In genomic region chr15:100999369-100999768, GRCh38 we compare ENCODE assay signal across 24 cellular contexts.
DNase-seq lines count a peak whose midpoint lies in the region; FAIRE-seq and TF ChIP-seq lines count a peak whose summit lies in the region.
"Had no signal": no experiment of that assay in that cellular context is flagged by ENCODE, and none has a peak within 500 bp of the region (broad histone marks: within the 10 kb centered on the region; RNA-seq: fewer than 3 reads in every experiment).

No MANE protein-coding gene starts in this region.

- intact Hi-C loops in spleen (cut with DNase I; ENCODE audit: low total_unique reads), result no loop called here

- TF ChIP-seq CTCF in osteocyte (IDR thresholded peaks at IDR 0.05) (no peak), spleen (IDR thresholded peaks at IDR 0.05 in 8 of 11, conservative IDR thresholded peaks at IDR 0.05 in 3 of 11) (no peak)

- FAIRE-seq in endometrium (lab: Jason Lieb, UNC), result peak; percentile 31
- FAIRE-seq in RCC 7860 (lab: Jason Lieb, UNC), result no peak
- FAIRE-seq: kidney had no signal

- peaks cover 0 to 15% (median 0%) of the 10 kb centered on the region in 6 donors for H3K4me1 ChIP-seq in spleen
- H3K4me1 ChIP-seq: tibial artery had no signal

- H3K27me3 Mint-ChIP-seq in osteocyte (ENCODE audit: unreplicated experiment), result no peaks in the 10 kb centered on the region

- WGBS in spleen, 5 donors, result 84 to 94% (median 91%) methylated on average over 3 of the region's 3 CpGs

- no peak overlapping the region for H3K4me3 ChIP-seq in spleen
- H3K4me3 ChIP-seq: skin epidermis, tibial artery had no signal

- peak overlapping the region; percentile 43 for H3K27ac Mint-ChIP-seq in osteocyte (ENCODE audit: unreplicated experiment)
- H3K27ac Mint-ChIP-seq: activated naive CD8-positive, alpha-beta T cell treated with anti-CD3 and anti-CD28 coated beads, Interleukin-2, amount 50 U/mL, for 24 hours; activated T-cell treated with anti-CD3 and anti-CD28 coated beads, Interleukin-2, amount 50 U/mL, for 24 hours; brain; mesothelial cell of epicardium; naive thymus-derived CD4-positive, alpha-beta T cell had no signal

- H3K27ac ChIP-seq in spleen, result no peak overlapping the region
- H3K27ac ChIP-seq: skin epidermis, tibial artery had no signal

- TF ChIP-seq POLR2A in spleen (IDR thresholded peaks at IDR 0.05), result no peak

- H3K4me1 Mint-ChIP-seq in osteocyte (ENCODE audit: unreplicated experiment), result peaks cover 26% of the 10 kb centered on the region
- H3K4me1 Mint-ChIP-seq: activated naive CD8-positive, alpha-beta T cell treated with anti-CD3 and anti-CD28 coated beads, Interleukin-2, amount 50 U/mL, for 24 hours; brain had no signal

- H3K9me3 ChIP-seq in spleen, result no peaks in the 10 kb centered on the region
- H3K9me3 ChIP-seq: tibial artery had no signal

- DNase-seq in EH (ENCODE audit: low read depth) (peak; percentile 83), M059J (ENCODE audit: low read depth) (peak; percentile 71), osteocyte (ENCODE audit: extremely low spot score, unreplicated experiment) (no peak), spleen (no peak), H4 (ENCODE audit: low spot score) (no peak), RCC 7860 (ENCODE audit: low spot score) (no peak)
- DNase-seq: activated CD4-positive, alpha-beta T cell treated with anti-CD3 and anti-CD28 coated beads for 4 hours; activated gamma-delta T cell treated with Interleukin-2 at 50 U/mL for 16 hours; activated naive CD8-positive, alpha-beta T cell treated with anti-CD3 and anti-CD28 coated beads, Interleukin-2, amount 50 U/mL, for 24 hours; activated T-cell treated with anti-CD3 and anti-CD28 coated beads, Interleukin-2, amount 50 U/mL, for 24 hours; C1 segment of cervical spinal cord; Calu3; cerebellar nuclear complex; GOT3; kidney; naive thymus-derived CD4-positive, alpha-beta T cell; NCI-H1105; NCI-H1930; nucleus accumbens; tibial artery had no signal

- no peaks in the 10 kb centered on the region for H3K36me3 Mint-ChIP-seq in osteocyte (ENCODE audit: unreplicated experiment)
- H3K36me3 Mint-ChIP-seq: brain; mesothelial cell of epicardium; naive thymus-derived CD4-positive, alpha-beta T cell had no signal

- no peak overlapping the region for H3K4me3 Mint-ChIP-seq in osteocyte (ENCODE audit: unreplicated experiment)
- H3K4me3 Mint-ChIP-seq: activated naive CD8-positive, alpha-beta T cell treated with anti-CD3 and anti-CD28 coated beads, Interleukin-2, amount 50 U/mL, for 24 hours; activated T-cell treated with anti-CD3 and anti-CD28 coated beads, Interleukin-2, amount 50 U/mL, for 24 hours; brain; mesothelial cell of epicardium; naive thymus-derived CD4-positive, alpha-beta T cell had no signal

- H3K27me3 ChIP-seq in spleen (replicated peaks in 1 of 7), result no peaks in the 10 kb centered on the region
- H3K27me3 ChIP-seq: tibial artery had no signal

- peaks cover 0 to 66% (median 19%) of the 10 kb centered on the region in 6 donors for H3K36me3 ChIP-seq in spleen

- H3K9me3 Mint-ChIP-seq in osteocyte (ENCODE audit: unreplicated experiment), result no peaks in the 10 kb centered on the region
- H3K9me3 Mint-ChIP-seq: activated naive CD8-positive, alpha-beta T cell treated with anti-CD3 and anti-CD28 coated beads, Interleukin-2, amount 50 U/mL, for 24 hours; activated T-cell treated with anti-CD3 and anti-CD28 coated beads, Interleukin-2, amount 50 U/mL, for 24 hours; naive thymus-derived CD4-positive, alpha-beta T cell had no signal

Comparison
In these comparisons a context has a peak if more than half of its experiments do, and no peak if none do; other contexts are left out.
1. DNase-seq: peak in EH (single experiment) and M059J (single experiment); none in osteocyte (single experiment), spleen (single experiment), H4 (single experiment) and RCC 7860 (single experiment).